ENCODE assay signal across 20 cellular contexts in genomic region chr17:36128411-36128978, GRCh38. TPM values are rescaled to one million over a fixed set of nuclear protein-coding genes. Genes with fewer than 3 reads are reported as not detected.
A peak's percentile ranks its signal among the peaks of the same experiment; 100 is the strongest.
DNase-seq lines count a peak whose midpoint lies in the region; ATAC-seq and TF ChIP-seq lines count a peak whose summit lies in the region.
"Had no signal": no experiment of that assay in that cellular context is flagged by ENCODE, and none has a peak within 500 bp of the region (broad histone marks: within the 10 kb centered on the region; RNA-seq: fewer than 3 reads in every experiment).

No MANE protein-coding gene starts in this region.

- TF ChIP-seq CTCF in natural killer cell (IDR thresholded peaks at IDR 0.05) (no peak), activated B cell treated with CpG ODN at 0.5 μM for 24 hours (IDR thresholded peaks at IDR 0.05) (no peak)

- ATAC-seq in natural killer cell (no peak), activated B cell treated with CpG ODN at 0.5 μM for 24 hours (ENCODE audit: low read depth) (no peak), memory B cell (ENCODE audit: low read depth) (no peak)
- no peak for ATAC-seq in natural killer cell treated with Interleukin-12 subunit alpha and Interleukin-12 subunit beta and Interleukin-15 and Interleukin-18, amount 100 ng/mL, for 72 hours
- ATAC-seq in stimulated activated effector memory CD8-positive, alpha-beta T cell treated with anti-CD3 and anti-CD28 coated beads, Interleukin-12 subunit alpha, Interleukin-12 subunit beta, amount 100 ng/mL, for 72 hours: no peak
- no peak for ATAC-seq in activated T-cell treated with anti-CD3 and anti-CD28 coated beads, Interleukin-2, amount 50 U/mL, for 72 hours (replicated peaks in 1 of 2)
- ATAC-seq: GM23338 had no signal

- intact Hi-C loops in natural killer cell (cut with micrococcal nuclease) (no loop called here), activated B cell treated with CpG ODN at 0.5 μM for 24 hours (cut with micrococcal nuclease) (no loop called here)

- H3K27ac Mint-ChIP-seq in natural killer cell: peak overlapping the region; percentile 5 to 52
- H3K27ac Mint-ChIP-seq in natural killer cell treated with Interleukin-12 subunit alpha and Interleukin-12 subunit beta and Interleukin-15 and Interleukin-18, amount 100 ng/mL, for 72 hours: peak overlapping the region in 1 of 2 donors; percentile 7
- H3K27ac Mint-ChIP-seq in activated B cell treated with CpG ODN at 0.5 μM for 24 hours: peak overlapping the region; percentile 87
- H3K27ac Mint-ChIP-seq in memory B cell: peak overlapping the region; percentile 80
- no peak overlapping the region for H3K27ac Mint-ChIP-seq in stimulated activated effector memory CD8-positive, alpha-beta T cell treated with anti-CD3 and anti-CD28 coated beads, Interleukin-12 subunit alpha, Interleukin-12 subunit beta, amount 100 ng/mL, for 72 hours
- no peak overlapping the region for H3K27ac Mint-ChIP-seq in activated T-cell treated with anti-CD3 and anti-CD28 coated beads, Interleukin-2, amount 50 U/mL, for 72 hours
- H3K27ac Mint-ChIP-seq: CD4-positive, CD25-positive, alpha-beta regulatory T cell; GM23338 had no signal

- peaks cover 41 to 70% of the 10 kb centered on the region in 2 donors for H3K4me1 Mint-ChIP-seq in natural killer cell
- peaks cover 48 to 67% of the 10 kb centered on the region in 2 donors for H3K4me1 Mint-ChIP-seq in natural killer cell treated with Interleukin-12 subunit alpha and Interleukin-12 subunit beta and Interleukin-15 and Interleukin-18, amount 100 ng/mL, for 72 hours (ENCODE audit: low read depth in 2 of 2)
- H3K4me1 Mint-ChIP-seq in activated B cell treated with CpG ODN at 0.5 μM for 24 hours: peaks cover 80% of the 10 kb centered on the region
- peaks cover 57% of the 10 kb centered on the region for H3K4me1 Mint-ChIP-seq in memory B cell
- H3K4me1 Mint-ChIP-seq in stimulated activated effector memory CD8-positive, alpha-beta T cell treated with anti-CD3 and anti-CD28 coated beads, Interleukin-12 subunit alpha, Interleukin-12 subunit beta, amount 100 ng/mL, for 72 hours: peaks cover 40% of the 10 kb centered on the region
- H3K4me1 Mint-ChIP-seq in activated T-cell treated with anti-CD3 and anti-CD28 coated beads, Interleukin-2, amount 50 U/mL, for 72 hours (ENCODE audit: low read depth): peaks cover 11% of the 10 kb centered on the region
- H3K4me1 Mint-ChIP-seq: CD4-positive, CD25-positive, alpha-beta regulatory T cell had no signal

- H3K9me3 Mint-ChIP-seq in natural killer cell (no peaks in the 10 kb centered on the region), activated B cell treated with CpG ODN at 0.5 μM for 24 hours (peaks cover 2% of the 10 kb centered on the region), memory B cell (peaks cover 7% of the 10 kb centered on the region)
- H3K9me3 Mint-ChIP-seq in natural killer cell treated with Interleukin-12 subunit alpha and Interleukin-12 subunit beta and Interleukin-15 and Interleukin-18, amount 100 ng/mL, for 72 hours: peaks cover 7% of the 10 kb centered on the region
- peaks cover 4% of the 10 kb centered on the region for H3K9me3 Mint-ChIP-seq in stimulated activated effector memory CD8-positive, alpha-beta T cell treated with anti-CD3 and anti-CD28 coated beads, Interleukin-12 subunit alpha, Interleukin-12 subunit beta, amount 100 ng/mL, for 72 hours
- peaks cover 5 to 8% of the 10 kb centered on the region in 2 donors for H3K9me3 Mint-ChIP-seq in activated T-cell treated with anti-CD3 and anti-CD28 coated beads, Interleukin-2, amount 50 U/mL, for 72 hours

- H3K4me3 Mint-ChIP-seq in natural killer cell (no peak overlapping the region), activated B cell treated with CpG ODN at 0.5 μM for 24 hours (peak overlapping the region; percentile 69), memory B cell (no peak overlapping the region)
- H3K4me3 Mint-ChIP-seq in natural killer cell treated with Interleukin-12 subunit alpha and Interleukin-12 subunit beta and Interleukin-15 and Interleukin-18, amount 100 ng/mL, for 72 hours: no peak overlapping the region
- H3K4me3 Mint-ChIP-seq in stimulated activated effector memory CD8-positive, alpha-beta T cell treated with anti-CD3 and anti-CD28 coated beads, Interleukin-12 subunit alpha, Interleukin-12 subunit beta, amount 100 ng/mL, for 72 hours: no peak overlapping the region
- H3K4me3 Mint-ChIP-seq in activated T-cell treated with anti-CD3 and anti-CD28 coated beads, Interleukin-2, amount 50 U/mL, for 72 hours: no peak overlapping the region
- H3K4me3 Mint-ChIP-seq: CD4-positive, CD25-positive, alpha-beta regulatory T cell; GM23338 had no signal

- peaks cover 0 to under 1% of the 10 kb centered on the region in 2 donors for H3K27me3 Mint-ChIP-seq in natural killer cell (ENCODE audit: low read depth in 2 of 2)
- no peaks in the 10 kb centered on the region for H3K27me3 Mint-ChIP-seq in natural killer cell treated with Interleukin-12 subunit alpha and Interleukin-12 subunit beta and Interleukin-15 and Interleukin-18, amount 100 ng/mL, for 72 hours
- H3K27me3 Mint-ChIP-seq in activated B cell treated with CpG ODN at 0.5 μM for 24 hours: no peaks in the 10 kb centered on the region
- no peaks in the 10 kb centered on the region for H3K27me3 Mint-ChIP-seq in memory B cell
- H3K27me3 Mint-ChIP-seq in activated T-cell treated with anti-CD3 and anti-CD28 coated beads, Interleukin-2, amount 50 U/mL, for 72 hours (ENCODE audit: low read depth): peaks cover 65% of the 10 kb centered on the region

- CTCF ChIA-PET in activated B cell treated with CpG ODN at 0.5 μM for 24 hours (lab: Charles Lee): interaction anchor here (1.3 to 2.3 kb wide), 3 partner anchors 56 to 159 kb away, joined by 4 to 7 read pairs (median 5); no protein-coding TSS in a partner anchor

- POLR2A ChIA-PET in activated B cell treated with CpG ODN at 0.5 μM for 24 hours (lab: Charles Lee): interaction anchor here (0.9 to 2.6 kb wide), 4 partner anchors 10 to 39 kb away, joined by 3 to 15 read pairs (median 8); partner anchors contain the start of gene CCL3

- in situ Hi-C loops in KBM-7 (cut with MboI; ENCODE audit: low pct_unique_long_range_greater_than_20kb, low sequenced_read_pairs): no loop called here

- DNase-seq in natural killer cell (no peak), activated B cell treated with CpG ODN at 0.5 μM for 24 hours (no peak), memory B cell (ENCODE audit: low spot score in 2 of 2) (no peak), KBM-7 (no peak), HT-29 (ENCODE audit: low spot score) (no peak)
- no peak for DNase-seq in natural killer cell treated with Interleukin-12 subunit alpha and Interleukin-12 subunit beta and Interleukin-15 and Interleukin-18, amount 100 ng/mL, for 72 hours (ENCODE audit: low spot score)
- no peak for DNase-seq in stimulated activated effector memory CD8-positive, alpha-beta T cell treated with anti-CD3 and anti-CD28 coated beads, Interleukin-12 subunit alpha, Interleukin-12 subunit beta, amount 100 ng/mL, for 72 hours (ENCODE audit: low spot score in 2 of 2)
- DNase-seq in activated T-cell treated with anti-CD3 and anti-CD28 coated beads, Interleukin-2, amount 50 U/mL, for 72 hours: no peak
- DNase-seq: BE2C; CD4-positive, CD25-positive, alpha-beta regulatory T cell; COR-L47; DMS 273 treated with DMSO at 0.1 percent for 48 hours; NCI-H1105 treated with DMSO at 0.1 percent for 48 hours; NCI-H1694; NCI-H2081 treated with DMSO at 0.1 percent for 48 hours; NCI-H510A; NCI-H748 treated with DMSO at 0.1 percent for 48 hours; OCI-M1; Right ventricle myocardium superior had no signal

- H3K36me3 Mint-ChIP-seq in natural killer cell (peaks cover 16% of the 10 kb centered on the region), activated B cell treated with CpG ODN at 0.5 μM for 24 hours (ENCODE audit: low read depth) (peaks cover 5% of the 10 kb centered on the region), memory B cell (peaks cover 2% of the 10 kb centered on the region)
- H3K36me3 Mint-ChIP-seq in natural killer cell treated with Interleukin-12 subunit alpha and Interleukin-12 subunit beta and Interleukin-15 and Interleukin-18, amount 100 ng/mL, for 72 hours: peaks cover 26% of the 10 kb centered on the region
- H3K36me3 Mint-ChIP-seq in stimulated activated effector memory CD8-positive, alpha-beta T cell treated with anti-CD3 and anti-CD28 coated beads, Interleukin-12 subunit alpha, Interleukin-12 subunit beta, amount 100 ng/mL, for 72 hours: peaks cover 69% of the 10 kb centered on the region
- H3K36me3 Mint-ChIP-seq in activated T-cell treated with anti-CD3 and anti-CD28 coated beads, Interleukin-2, amount 50 U/mL, for 72 hours (ENCODE audit: insufficient read depth in 2 of 2): peaks cover 10 to 16% of the 10 kb centered on the region in 2 donors
- H3K36me3 Mint-ChIP-seq: CD4-positive, CD25-positive, alpha-beta regulatory T cell had no signal

RNA-seq across cellular contexts. Expression of gene CCL4, which starts 24.9 kb away (rescaled TPM):
- total RNA-seq in natural killer cell: 100 to 1,000 TPM; 360 to 532 (median 476) TPM
- 100 to 1,000 TPM; 379 to 582 TPM for total RNA-seq in natural killer cell treated with Interleukin-12 subunit alpha and Interleukin-12 subunit beta and Interleukin-15 and Interleukin-18, amount 100 ng/mL, for 72 hours
- 68.8 and 82.1 TPM in 2 replicates for total RNA-seq in activated B cell treated with CpG ODN at 0.5 μM for 24 hours
- not detected in 2 replicates for total RNA-seq in HT-29 (2014; rRNA removed; shearing (Covaris generic))
- total RNA-seq in activated T-cell treated with anti-CD3 and anti-CD28 coated beads, Interleukin-2, amount 50 U/mL, for 72 hours: 100 to 1,000 TPM in 1 of 2 donors, 10 to 100 TPM in 1; 63.9 to 200 TPM
- total RNA-seq: GM23338 had no signal

RNA-seq across cellular contexts. Expression of gene CCL3, which starts 38.6 kb away (rescaled TPM):
- total RNA-seq in natural killer cell (100 to 1,000 TPM; 381 to 547 (median 450) TPM), activated B cell treated with CpG ODN at 0.5 μM for 24 hours (74.4 and 74.5 TPM in 2 replicates)
- 1,000 to 10,000 TPM; 2,440 to 2,619 TPM for total RNA-seq in natural killer cell treated with Interleukin-12 subunit alpha and Interleukin-12 subunit beta and Interleukin-15 and Interleukin-18, amount 100 ng/mL, for 72 hours
- total RNA-seq in HT-29 (2014; rRNA removed; shearing (Covaris generic)): not detected in 2 replicates
- total RNA-seq in activated T-cell treated with anti-CD3 and anti-CD28 coated beads, Interleukin-2, amount 50 U/mL, for 72 hours: 100 to 1,000 TPM in 1 of 2 donors, 10 to 100 TPM in 1; 79.6 to 336 TPM
- total RNA-seq: CD4-positive, CD25-positive, alpha-beta regulatory T cell; GM23338 had no signal

RNA-seq across cellular contexts. Expression of gene TBC1D3B, which starts 47.9 kb away (rescaled TPM):
- 10 to 100 TPM in 1 of 3 donors, 1 to 10 TPM in 2; 4.3 to 10.7 (median 8.2) TPM for total RNA-seq in natural killer cell
- 10 to 100 TPM in 1 of 2 donors, 1 to 10 TPM in 1; 9.2 to 10.7 TPM for total RNA-seq in natural killer cell treated with Interleukin-12 subunit alpha and Interleukin-12 subunit beta and Interleukin-15 and Interleukin-18, amount 100 ng/mL, for 72 hours
- total RNA-seq in activated B cell treated with CpG ODN at 0.5 μM for 24 hours: 8.3 and 12.8 TPM in 2 replicates
- total RNA-seq in HT-29 (2014; rRNA removed; shearing (Covaris generic)): 10.0 and 18.6 TPM in 2 replicates
- 10 to 100 TPM; 10.8 to 21.4 TPM for total RNA-seq in activated T-cell treated with anti-CD3 and anti-CD28 coated beads, Interleukin-2, amount 50 U/mL, for 72 hours

Comparison
In these comparisons a context has a peak if more than half of its experiments do, and no peak if none do; other contexts are left out.
1. H3K27ac Mint-ChIP-seq: peak in natural killer cell (2 of 2), activated B cell treated with CpG ODN at 0.5 μM for 24 hours (single experiment) and memory B cell (single experiment); none in stimulated activated effector memory CD8-positive, alpha-beta T cell treated with anti-CD3 and anti-CD28 coated beads, Interleukin-12 subunit alpha, Interleukin-12 subunit beta, amount 100 ng/mL, for 72 hours (single experiment) and activated T-cell treated with anti-CD3 and anti-CD28 coated beads, Interleukin-2, amount 50 U/mL, for 72 hours (single experiment).
2. RNA of gene CCL4, which starts 24.9 kb away (total RNA-seq): 379 to 582 TPM in natural killer cell treated with Interleukin-12 subunit alpha and Interleukin-12 subunit beta and Interleukin-15 and Interleukin-18, amount 100 ng/mL, for 72 hours, 360 to 532 TPM in natural killer cell, 63.9 to 200 TPM in activated T-cell treated with anti-CD3 and anti-CD28 coated beads, Interleukin-2, amount 50 U/mL, for 72 hours and 68.8 to 82.1 TPM in activated B cell treated with CpG ODN at 0.5 μM for 24 hours; not detected in HT-29; every median in the first group is over 10 times any median in the second.
3. RNA of gene CCL3, which starts 38.6 kb away (total RNA-seq): 2,440 to 2,619 TPM in natural killer cell treated with Interleukin-12 subunit alpha and Interleukin-12 subunit beta and Interleukin-15 and Interleukin-18, amount 100 ng/mL, for 72 hours, 381 to 547 TPM in natural killer cell, 79.6 to 336 TPM in activated T-cell treated with anti-CD3 and anti-CD28 coated beads, Interleukin-2, amount 50 U/mL, for 72 hours and 74.4 to 74.5 TPM in activated B cell treated with CpG ODN at 0.5 μM for 24 hours; not detected in HT-29; every median in the first group is over 10 times any median in the second.